Comparison of ENCODE assay signal across 1 cellular context in the genomic region with DNA sequence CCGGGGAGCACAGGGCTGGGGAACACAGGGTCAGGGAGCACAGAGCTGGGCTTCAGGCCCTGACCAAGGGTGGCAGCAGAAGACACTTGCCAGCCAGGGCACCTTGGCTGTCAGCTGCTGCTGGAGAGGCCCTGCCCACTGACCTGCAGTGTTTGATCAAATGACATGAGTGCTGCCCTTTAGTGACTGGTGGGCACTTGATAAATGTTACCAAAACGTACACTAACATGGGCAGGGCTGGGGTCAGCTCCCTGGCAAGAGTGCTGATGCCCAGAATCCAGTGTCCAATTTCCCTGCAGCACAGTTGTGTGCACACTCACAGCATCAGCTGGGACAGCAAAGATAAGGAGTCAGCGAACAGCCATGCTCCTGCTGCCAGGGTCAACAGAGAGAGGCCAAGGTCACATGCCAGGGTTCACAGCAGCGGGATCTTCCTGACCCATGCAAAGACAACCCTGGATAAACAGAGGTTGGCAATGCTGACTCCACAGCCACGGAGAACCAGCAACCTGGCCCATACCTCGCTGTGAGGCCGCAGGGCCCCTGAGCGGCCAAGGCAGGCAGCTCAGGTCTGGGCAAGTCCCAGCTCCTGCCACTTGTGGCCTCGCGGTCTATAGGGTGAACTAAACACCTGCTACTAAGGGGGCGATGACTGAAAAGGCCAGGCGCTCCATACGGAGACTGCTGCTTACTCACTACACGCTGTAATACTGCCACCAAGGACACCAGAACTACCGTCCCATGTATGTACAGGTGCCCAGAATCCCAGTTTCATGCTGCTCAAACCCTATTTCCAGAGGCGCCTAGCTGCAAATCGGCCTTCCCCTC.
TF ChIP-seq lines count a peak whose summit lies in the region.

No MANE protein-coding gene starts in this region.

TF ChIP-seq in HepG2, 621 proteins besides CTCF, POLR2A, EP300 and RAD21 (continued from another document and continues in another):
- TF ChIP-seq, protein P1, sequence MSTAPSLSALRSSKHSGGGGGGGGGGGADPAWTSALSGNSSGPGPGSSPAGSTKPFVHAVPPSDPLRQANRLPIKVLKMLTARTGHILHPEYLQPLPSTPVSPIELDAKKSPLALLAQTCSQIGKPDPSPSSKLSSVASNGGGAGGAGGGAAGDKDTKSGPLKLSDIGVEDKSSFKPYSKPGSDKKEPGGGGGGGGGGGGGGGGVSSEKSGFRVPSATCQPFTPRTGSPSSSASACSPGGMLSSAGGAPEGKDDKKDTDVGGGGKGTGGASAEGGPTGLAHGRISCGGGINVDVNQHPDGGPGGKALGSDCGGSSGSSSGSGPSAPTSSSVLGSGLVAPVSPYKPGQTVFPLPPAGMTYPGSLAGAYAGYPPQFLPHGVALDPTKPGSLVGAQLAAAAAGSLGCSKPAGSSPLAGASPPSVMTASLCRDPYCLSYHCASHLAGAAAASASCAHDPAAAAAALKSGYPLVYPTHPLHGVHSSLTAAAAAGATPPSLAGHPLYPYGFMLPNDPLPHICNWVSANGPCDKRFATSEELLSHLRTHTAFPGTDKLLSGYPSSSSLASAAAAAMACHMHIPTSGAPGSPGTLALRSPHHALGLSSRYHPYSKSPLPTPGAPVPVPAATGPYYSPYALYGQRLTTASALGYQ (CRISPR knock-in tag; IDR thresholded peaks at IDR 0.05) = 0 out of 2 replicates have a peak, but pooled peaks have one; percentile 68
- TF ChIP-seq ELF1 (CRISPR knock-in tag; IDR thresholded peaks at IDR 0.05) (peak; percentile 69), ZFP36 (IDR thresholded peaks at IDR 0.05; ENCODE audit: borderline replicate concordance, low read depth, low read length, partially characterized antibody) (no peak), PRMT3 (CRISPR knock-in tag; IDR thresholded peaks at IDR 0.05; ENCODE audit: borderline replicate concordance, low read depth) (no peak), ZNF670 (CRISPR knock-in tag; IDR thresholded peaks at IDR 0.05; ENCODE audit: borderline replicate concordance) (peak; percentile 70; the same call in 1 of the 2 replicates), ZNF510 (CRISPR knock-in tag; IDR thresholded peaks at IDR 0.05; ENCODE audit: low read depth) (peak; percentile 71; the same call in 1 of the 2 replicates), HIVEP1 (CRISPR knock-in tag; IDR thresholded peaks at IDR 0.05) (peak; percentile 68; the same call in 1 of the 2 replicates), ZNF550 (CRISPR knock-in tag; IDR thresholded peaks at IDR 0.05; ENCODE audit: borderline replicate concordance) (peak; percentile 90; the same call in 1 of the 2 replicates), ZNF121 (CRISPR knock-in tag; IDR thresholded peaks at IDR 0.05) (peak; percentile 92; the same call in 1 of the 2 replicates), MED1 (CRISPR knock-in tag; IDR thresholded peaks at IDR 0.05) (peak; percentile 93), ZNF557 (CRISPR knock-in tag; IDR thresholded peaks at IDR 0.05) (no peak), ZNF569 (CRISPR knock-in tag; IDR thresholded peaks at IDR 0.05; ENCODE audit: borderline replicate concordance) (no peak), ZMYM3 (CRISPR knock-in tag; IDR thresholded peaks at IDR 0.05) (peak; percentile 87), MEF2D (CRISPR knock-in tag; IDR thresholded peaks at IDR 0.05) (peak; percentile 63; the same call in 1 of the 2 replicates), TAF15 (IDR thresholded peaks at IDR 0.05; ENCODE audit: low read depth, low read length, poor library complexity, severe bottlenecking) (no peak), ZNF543 (CRISPR knock-in tag; IDR thresholded peaks at IDR 0.05) (peak; percentile 91), TRIM24 (CRISPR knock-in tag; IDR thresholded peaks at IDR 0.05) (peak; percentile 69; the same call in 1 of the 2 replicates), ZNF724P (CRISPR knock-in tag; IDR thresholded peaks at IDR 0.05; ENCODE audit: borderline replicate concordance) (peak; percentile 94; the same call in 1 of the 2 replicates), ZNF136 (CRISPR knock-in tag; IDR thresholded peaks at IDR 0.05; ENCODE audit: low read depth) (peak; percentile 91; the same call in 1 of the 2 replicates), SOX13 (IDR thresholded peaks at IDR 0.05) (peak; percentile 72; the same call in 1 of the 2 replicates), SOX13 (CRISPR knock-in tag; conservative IDR thresholded peaks at IDR 0.05 in 1 of 2, IDR thresholded peaks at IDR 0.05 in 1 of 2) (peak in 1 of 2 experiments; percentile 93; a peak in 2 of 4 replicates), TMF1 (CRISPR knock-in tag; IDR thresholded peaks at IDR 0.05; ENCODE audit: low read depth) (no peak)
- TF ChIP-seq, protein P2, sequence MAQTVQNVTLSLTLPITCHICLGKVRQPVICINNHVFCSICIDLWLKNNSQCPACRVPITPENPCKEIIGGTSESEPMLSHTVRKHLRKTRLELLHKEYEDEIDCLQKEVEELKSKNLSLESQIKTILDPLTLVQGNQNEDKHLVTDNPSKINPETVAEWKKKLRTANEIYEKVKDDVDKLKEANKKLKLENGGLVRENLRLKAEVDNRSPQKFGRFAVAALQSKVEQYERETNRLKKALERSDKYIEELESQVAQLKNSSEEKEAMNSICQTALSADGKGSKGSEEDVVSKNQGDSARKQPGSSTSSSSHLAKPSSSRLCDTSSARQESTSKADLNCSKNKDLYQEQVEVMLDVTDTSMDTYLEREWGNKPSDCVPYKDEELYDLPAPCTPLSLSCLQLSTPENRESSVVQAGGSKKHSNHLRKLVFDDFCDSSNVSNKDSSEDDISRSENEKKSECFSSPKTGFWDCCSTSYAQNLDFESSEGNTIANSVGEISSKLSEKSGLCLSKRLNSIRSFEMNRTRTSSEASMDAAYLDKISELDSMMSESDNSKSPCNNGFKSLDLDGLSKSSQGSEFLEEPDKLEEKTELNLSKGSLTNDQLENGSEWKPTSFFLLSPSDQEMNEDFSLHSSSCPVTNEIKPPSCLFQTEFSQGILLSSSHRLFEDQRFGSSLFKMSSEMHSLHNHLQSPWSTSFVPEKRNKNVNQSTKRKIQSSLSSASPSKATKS (CRISPR knock-in tag; IDR thresholded peaks at IDR 0.05) = no peak
- TF ChIP-seq, protein P3, sequence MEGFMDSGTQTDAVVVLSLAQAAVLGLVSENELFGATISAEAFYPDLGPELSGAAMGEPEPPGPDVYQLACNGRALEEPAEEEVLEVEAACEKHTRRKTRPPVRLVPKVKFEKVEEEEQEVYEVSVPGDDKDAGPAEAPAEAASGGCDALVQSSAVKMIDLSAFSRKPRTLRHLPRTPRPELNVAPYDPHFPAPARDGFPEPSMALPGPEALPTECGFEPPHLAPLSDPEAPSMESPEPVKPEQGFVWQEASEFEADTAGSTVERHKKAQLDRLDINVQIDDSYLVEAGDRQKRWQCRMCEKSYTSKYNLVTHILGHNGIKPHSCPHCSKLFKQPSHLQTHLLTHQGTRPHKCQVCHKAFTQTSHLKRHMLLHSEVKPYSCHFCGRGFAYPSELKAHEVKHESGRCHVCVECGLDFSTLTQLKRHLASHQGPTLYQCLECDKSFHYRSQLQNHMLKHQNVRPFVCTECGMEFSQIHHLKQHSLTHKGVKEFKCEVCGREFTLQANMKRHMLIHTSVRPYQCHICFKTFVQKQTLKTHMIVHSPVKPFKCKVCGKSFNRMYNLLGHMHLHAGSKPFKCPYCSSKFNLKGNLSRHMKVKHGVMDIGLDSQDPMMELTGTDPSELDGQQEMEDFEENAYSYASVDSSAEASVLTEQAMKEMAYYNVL (CRISPR knock-in tag; IDR thresholded peaks at IDR 0.05; ENCODE audit: borderline replicate concordance) = peak; percentile 92
- TF ChIP-seq, protein P4, sequence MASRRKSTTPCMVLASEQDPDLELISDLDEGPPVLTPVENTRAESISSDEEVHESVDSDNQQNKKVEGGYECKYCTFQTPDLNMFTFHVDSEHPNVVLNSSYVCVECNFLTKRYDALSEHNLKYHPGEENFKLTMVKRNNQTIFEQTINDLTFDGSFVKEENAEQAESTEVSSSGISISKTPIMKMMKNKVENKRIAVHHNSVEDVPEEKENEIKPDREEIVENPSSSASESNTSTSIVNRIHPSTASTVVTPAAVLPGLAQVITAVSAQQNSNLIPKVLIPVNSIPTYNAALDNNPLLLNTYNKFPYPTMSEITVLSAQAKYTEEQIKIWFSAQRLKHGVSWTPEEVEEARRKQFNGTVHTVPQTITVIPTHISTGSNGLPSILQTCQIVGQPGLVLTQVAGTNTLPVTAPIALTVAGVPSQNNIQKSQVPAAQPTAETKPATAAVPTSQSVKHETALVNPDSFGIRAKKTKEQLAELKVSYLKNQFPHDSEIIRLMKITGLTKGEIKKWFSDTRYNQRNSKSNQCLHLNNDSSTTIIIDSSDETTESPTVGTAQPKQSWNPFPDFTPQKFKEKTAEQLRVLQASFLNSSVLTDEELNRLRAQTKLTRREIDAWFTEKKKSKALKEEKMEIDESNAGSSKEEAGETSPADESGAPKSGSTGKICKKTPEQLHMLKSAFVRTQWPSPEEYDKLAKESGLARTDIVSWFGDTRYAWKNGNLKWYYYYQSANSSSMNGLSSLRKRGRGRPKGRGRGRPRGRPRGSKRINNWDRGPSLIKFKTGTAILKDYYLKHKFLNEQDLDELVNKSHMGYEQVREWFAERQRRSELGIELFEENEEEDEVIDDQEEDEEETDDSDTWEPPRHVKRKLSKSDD (CRISPR knock-in tag; IDR thresholded peaks at IDR 0.05; ENCODE audit: low read depth) = peak; percentile 76; the same call in 1 of the 2 replicates
- TF ChIP-seq, protein P5, sequence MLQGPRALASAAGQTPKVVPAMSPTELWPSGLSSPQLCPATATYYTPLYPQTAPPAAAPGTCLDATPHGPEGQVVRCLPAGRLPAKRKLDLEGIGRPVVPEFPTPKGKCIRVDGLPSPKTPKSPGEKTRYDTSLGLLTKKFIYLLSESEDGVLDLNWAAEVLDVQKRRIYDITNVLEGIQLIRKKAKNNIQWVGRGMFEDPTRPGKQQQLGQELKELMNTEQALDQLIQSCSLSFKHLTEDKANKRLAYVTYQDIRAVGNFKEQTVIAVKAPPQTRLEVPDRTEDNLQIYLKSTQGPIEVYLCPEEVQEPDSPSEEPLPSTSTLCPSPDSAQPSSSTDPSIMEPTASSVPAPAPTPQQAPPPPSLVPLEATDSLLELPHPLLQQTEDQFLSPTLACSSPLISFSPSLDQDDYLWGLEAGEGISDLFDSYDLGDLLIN (CRISPR knock-in tag; IDR thresholded peaks at IDR 0.05; ENCODE audit: borderline replicate concordance) = peak; percentile 88; the same call in 1 of the 2 replicates
- TF ChIP-seq, protein P6, sequence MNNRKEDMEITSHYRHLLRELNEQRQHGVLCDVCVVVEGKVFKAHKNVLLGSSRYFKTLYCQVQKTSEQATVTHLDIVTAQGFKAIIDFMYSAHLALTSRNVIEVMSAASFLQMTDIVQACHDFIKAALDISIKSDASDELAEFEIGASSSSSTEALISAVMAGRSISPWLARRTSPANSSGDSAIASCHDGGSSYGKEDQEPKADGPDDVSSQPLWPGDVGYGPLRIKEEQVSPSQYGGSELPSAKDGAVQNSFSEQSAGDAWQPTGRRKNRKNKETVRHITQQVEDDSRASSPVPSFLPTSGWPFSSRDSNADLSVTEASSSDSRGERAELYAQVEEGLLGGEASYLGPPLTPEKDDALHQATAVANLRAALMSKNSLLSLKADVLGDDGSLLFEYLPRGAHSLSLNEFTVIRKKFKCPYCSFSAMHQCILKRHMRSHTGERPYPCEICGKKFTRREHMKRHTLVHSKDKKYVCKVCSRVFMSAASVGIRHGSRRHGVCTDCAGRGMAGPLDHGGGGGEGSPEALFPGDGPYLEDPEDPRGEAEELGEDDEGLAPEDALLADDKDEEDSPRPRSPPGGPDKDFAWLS (CRISPR knock-in tag; IDR thresholded peaks at IDR 0.05; ENCODE audit: borderline replicate concordance) = peak; percentile 92
- TF ChIP-seq, protein P7, sequence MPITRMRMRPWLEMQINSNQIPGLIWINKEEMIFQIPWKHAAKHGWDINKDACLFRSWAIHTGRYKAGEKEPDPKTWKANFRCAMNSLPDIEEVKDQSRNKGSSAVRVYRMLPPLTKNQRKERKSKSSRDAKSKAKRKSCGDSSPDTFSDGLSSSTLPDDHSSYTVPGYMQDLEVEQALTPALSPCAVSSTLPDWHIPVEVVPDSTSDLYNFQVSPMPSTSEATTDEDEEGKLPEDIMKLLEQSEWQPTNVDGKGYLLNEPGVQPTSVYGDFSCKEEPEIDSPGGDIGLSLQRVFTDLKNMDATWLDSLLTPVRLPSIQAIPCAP (CRISPR knock-in tag; IDR thresholded peaks at IDR 0.05; ENCODE audit: low read depth) = peak; percentile 76; the same call in 1 of the 2 replicates
- TF ChIP-seq, protein P8, sequence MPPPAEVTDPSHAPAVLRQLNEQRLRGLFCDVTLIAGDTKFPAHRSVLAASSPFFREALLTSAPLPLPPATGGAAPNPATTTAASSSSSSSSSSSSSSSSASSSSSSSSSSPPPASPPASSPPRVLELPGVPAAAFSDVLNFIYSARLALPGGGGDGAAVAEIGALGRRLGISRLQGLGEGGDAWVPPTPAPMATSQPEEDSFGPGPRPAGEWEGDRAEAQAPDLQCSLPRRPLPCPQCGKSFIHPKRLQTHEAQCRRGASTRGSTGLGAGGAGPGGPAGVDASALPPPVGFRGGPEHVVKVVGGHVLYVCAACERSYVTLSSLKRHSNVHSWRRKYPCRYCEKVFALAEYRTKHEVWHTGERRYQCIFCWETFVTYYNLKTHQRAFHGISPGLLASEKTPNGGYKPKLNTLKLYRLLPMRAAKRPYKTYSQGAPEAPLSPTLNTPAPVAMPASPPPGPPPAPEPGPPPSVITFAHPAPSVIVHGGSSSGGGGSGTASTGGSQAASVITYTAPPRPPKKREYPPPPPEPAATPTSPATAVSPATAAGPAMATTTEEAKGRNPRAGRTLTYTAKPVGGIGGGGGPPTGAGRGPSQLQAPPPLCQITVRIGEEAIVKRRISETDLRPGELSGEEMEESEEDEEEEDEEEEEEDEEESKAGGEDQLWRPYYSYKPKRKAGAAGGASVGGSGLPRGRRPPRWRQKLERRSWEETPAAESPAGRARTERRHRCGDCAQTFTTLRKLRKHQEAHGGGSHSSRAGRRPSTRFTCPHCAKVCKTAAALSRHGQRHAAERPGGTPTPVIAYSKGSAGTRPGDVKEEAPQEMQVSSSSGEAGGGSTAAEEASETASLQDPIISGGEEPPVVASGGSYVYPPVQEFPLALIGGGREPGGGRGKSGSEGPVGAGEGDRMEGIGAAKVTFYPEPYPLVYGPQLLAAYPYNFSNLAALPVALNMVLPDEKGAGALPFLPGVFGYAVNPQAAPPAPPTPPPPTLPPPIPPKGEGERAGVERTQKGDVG (CRISPR knock-in tag; IDR thresholded peaks at IDR 0.05; ENCODE audit: borderline replicate concordance) = peak; percentile 98
- TF ChIP-seq, protein P9, sequence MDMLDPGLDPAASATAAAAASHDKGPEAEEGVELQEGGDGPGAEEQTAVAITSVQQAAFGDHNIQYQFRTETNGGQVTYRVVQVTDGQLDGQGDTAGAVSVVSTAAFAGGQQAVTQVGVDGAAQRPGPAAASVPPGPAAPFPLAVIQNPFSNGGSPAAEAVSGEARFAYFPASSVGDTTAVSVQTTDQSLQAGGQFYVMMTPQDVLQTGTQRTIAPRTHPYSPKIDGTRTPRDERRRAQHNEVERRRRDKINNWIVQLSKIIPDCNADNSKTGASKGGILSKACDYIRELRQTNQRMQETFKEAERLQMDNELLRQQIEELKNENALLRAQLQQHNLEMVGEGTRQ (IDR thresholded peaks at IDR 0.05; ENCODE audit: low read depth, low read length) = peak; percentile 66
- TF ChIP-seq, protein P9 (CRISPR knock-in tag; IDR thresholded peaks at IDR 0.05; ENCODE audit: borderline replicate concordance) = peak; percentile 76
- TF ChIP-seq, protein P10, sequence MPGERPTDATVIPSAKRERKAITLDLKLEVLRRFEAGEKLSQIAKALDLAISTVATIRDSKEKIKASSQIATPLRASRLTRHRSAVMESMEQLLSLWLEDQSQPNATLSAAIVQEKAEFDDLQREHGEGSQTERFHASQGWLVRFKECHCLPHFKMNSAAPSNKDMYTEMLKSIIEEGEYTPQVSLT (CRISPR knock-in tag; IDR thresholded peaks at IDR 0.05; ENCODE audit: borderline replicate concordance, low read depth) = 0 out of 2 replicates have a peak, but pooled peaks have one; percentile 85
